In genomic region chr3:98008751-98009373, GRCh38 we compare ENCODE assay signal across 15 cellular contexts. TPM values are rescaled to one million over a fixed set of nuclear protein-coding genes. Genes with fewer than 3 reads are reported as not detected.
DNase-seq lines count a peak whose midpoint lies in the region; ATAC-seq and TF ChIP-seq lines count a peak whose summit lies in the region.
"Had no signal": no experiment of that assay in that cellular context is flagged by ENCODE, and none has a peak within 500 bp of the region (broad histone marks: within the 10 kb centered on the region; RNA-seq: fewer than 3 reads in every experiment).

No MANE protein-coding gene starts in this region.

- no peak for ATAC-seq in DND-41 (ENCODE audit: insufficient read depth, low read depth)
- ATAC-seq in GM19025 (IDR thresholded peaks at IDR 0.05; ENCODE audit: low read depth, unreplicated experiment): peak; percentile 51
- ATAC-seq in GM21737 (IDR thresholded peaks at IDR 0.05; ENCODE audit: unreplicated experiment): peak; percentile 52
- ATAC-seq in HG03175 (IDR thresholded peaks at IDR 0.05; ENCODE audit: unreplicated experiment): peak; percentile 42
- no peak for ATAC-seq in stimulated activated memory B cell treated with anti-CD40 and anti-IgM and Interleukin-4, amounts not matched to agents 10 μg/mL and 1 μg/mL and 100 μg/mL, for 72 hours
- ATAC-seq: T-cell had no signal

- peaks cover 5% of the 10 kb centered on the region for H3K4me1 Mint-ChIP-seq in stimulated activated memory B cell treated with anti-CD40 and anti-IgM and Interleukin-4, amounts not matched to agents 10 μg/mL and 1 μg/mL and 100 μg/mL, for 72 hours
- peaks cover 8 to 12% of the 10 kb centered on the region in 2 donors for H3K4me1 Mint-ChIP-seq in immature natural killer cell

- H3K9me3 Mint-ChIP-seq in stimulated activated memory B cell treated with anti-CD40 and anti-IgM and Interleukin-4, amounts not matched to agents 10 μg/mL and 1 μg/mL and 100 μg/mL, for 72 hours: no peaks in the 10 kb centered on the region
- H3K9me3 Mint-ChIP-seq in immature natural killer cell: no peaks in the 10 kb centered on the region
- H3K9me3 Mint-ChIP-seq: T-cell had no signal

- no peaks in the 10 kb centered on the region for H3K79me2 ChIP-seq in DND-41 (ENCODE audit: insufficient read depth, low read length)

- TF ChIP-seq CTCF in DND-41 (IDR thresholded peaks at IDR 0.05; ENCODE audit: borderline replicate concordance, extremely low read depth, low read length, poor library complexity, severe bottlenecking): no peak

- no peaks in the 10 kb centered on the region for H3K36me3 Mint-ChIP-seq in stimulated activated memory B cell treated with anti-CD40 and anti-IgM and Interleukin-4, amounts not matched to agents 10 μg/mL and 1 μg/mL and 100 μg/mL, for 72 hours
- no peaks in the 10 kb centered on the region for H3K36me3 Mint-ChIP-seq in immature natural killer cell
- H3K36me3 Mint-ChIP-seq: T-cell had no signal

- H3K4me3 ChIP-seq in DND-41 (ENCODE audit: low read depth in 1 of 2, low read length in 2 of 2): no peak overlapping the region

- H3K36me3 ChIP-seq in DND-41 (ENCODE audit: insufficient read depth, low read length): no peaks in the 10 kb centered on the region

- no peaks in the 10 kb centered on the region for H4K20me1 ChIP-seq in DND-41 (ENCODE audit: insufficient read depth, low read length)

- H3K4me2 ChIP-seq in DND-41 (ENCODE audit: insufficient read depth, low read length): no peak overlapping the region

- H3K27me3 Mint-ChIP-seq in stimulated activated memory B cell treated with anti-CD40 and anti-IgM and Interleukin-4, amounts not matched to agents 10 μg/mL and 1 μg/mL and 100 μg/mL, for 72 hours: peaks cover 25% of the 10 kb centered on the region
- peaks cover 0 to 4% (median 2%) of the 10 kb centered on the region in 3 donors for H3K27me3 Mint-ChIP-seq in immature natural killer cell (ENCODE audit: low read depth in 3 of 3)
- H3K27me3 Mint-ChIP-seq: T-cell had no signal

- H3K9me3 ChIP-seq in DND-41 (ENCODE audit: insufficient read depth, low read length, severe bottlenecking): no peaks in the 10 kb centered on the region

- H3K27ac Mint-ChIP-seq in stimulated activated memory B cell treated with anti-CD40 and anti-IgM and Interleukin-4, amounts not matched to agents 10 μg/mL and 1 μg/mL and 100 μg/mL, for 72 hours: no peak overlapping the region
- H3K27ac Mint-ChIP-seq in immature natural killer cell: no peak overlapping the region
- H3K27ac Mint-ChIP-seq: T-cell had no signal

- DNase-seq in DND-41: no peak
- no peak for DNase-seq in immature natural killer cell
- no peak for DNase-seq in HT-29 (ENCODE audit: low spot score)
- no peak for DNase-seq in NOMO-1 treated with DMSO at 0.1 percent for 48 hours (lab: John Stamatoyannopoulos, UW; ENCODE audit: unreplicated experiment)
- DNase-seq: amniotic stem cell, foreskin melanocyte, NCI-H1417, substantia nigra, T-cell had no signal

- no peak overlapping the region for H3K9ac ChIP-seq in DND-41 (ENCODE audit: low read depth, low read length)

- H2AFZ ChIP-seq in DND-41 (ENCODE audit: low read depth, low read length): peak overlapping the region; percentile 46

- no peak overlapping the region for H3K4me3 Mint-ChIP-seq in stimulated activated memory B cell treated with anti-CD40 and anti-IgM and Interleukin-4, amounts not matched to agents 10 μg/mL and 1 μg/mL and 100 μg/mL, for 72 hours
- no peak overlapping the region for H3K4me3 Mint-ChIP-seq in immature natural killer cell
- H3K4me3 Mint-ChIP-seq: T-cell had no signal

- H3K27ac ChIP-seq in DND-41 (ENCODE audit: low read length): no peak overlapping the region

- H3K27me3 ChIP-seq in DND-41 (ENCODE audit: insufficient read depth, low read length, poor library complexity): no peaks in the 10 kb centered on the region

- peaks cover 2% of the 10 kb centered on the region for H3K4me1 ChIP-seq in DND-41 (ENCODE audit: insufficient read depth, low read length)

RNA-seq across cellular contexts. Expression of gene GABRR3, which starts 26.3 kb away (rescaled TPM):
- polyA plus RNA-seq in immature natural killer cell: not detected
- total RNA-seq in HT-29 (2014; rRNA removed; shearing (Covaris generic)): not detected in 2 replicates
- total RNA-seq: kidney epithelial cell, renal cortical epithelial cell, T-cell had no signal

RNA-seq across cellular contexts. Expression of gene RIOX2, which starts 36.6 kb away (rescaled TPM):
- polyA plus RNA-seq in immature natural killer cell: 10 to 100 TPM; 12.3 to 18.8 (median 16.8) TPM
- total RNA-seq in HT-29 (2014; rRNA removed; shearing (Covaris generic)): 29.9 and 33.2 TPM in 2 replicates

Comparison
In these comparisons a context has a peak if more than half of its experiments do, and no peak if none do; other contexts are left out.
1. ATAC-seq: peak in GM19025 (single experiment), GM21737 (single experiment) and HG03175 (single experiment); none in DND-41 (single experiment) and stimulated activated memory B cell treated with anti-CD40 and anti-IgM and Interleukin-4, amounts not matched to agents 10 μg/mL and 1 μg/mL and 100 μg/mL, for 72 hours (single experiment).